ENCODE assay signal across 7 cellular contexts in the genomic region with DNA sequence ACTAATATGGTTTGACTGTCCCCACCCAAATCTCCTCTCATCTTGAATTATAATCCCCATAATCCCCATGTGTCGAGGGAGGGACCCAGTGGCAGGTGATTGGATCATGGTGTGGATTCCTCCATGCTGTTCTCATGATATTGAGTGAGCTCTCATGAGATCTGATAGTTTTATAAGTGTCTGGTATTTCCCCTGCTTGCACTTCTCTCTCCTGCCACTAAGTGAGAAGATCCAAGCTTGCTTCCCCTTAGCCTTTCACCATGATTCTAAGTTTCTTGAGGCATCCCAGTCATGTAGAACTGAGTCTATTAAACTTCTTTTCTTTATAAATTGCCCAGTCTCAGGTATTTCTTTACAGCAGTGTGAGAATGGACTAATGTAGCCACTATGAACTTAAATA. TPM values are rescaled to one million over a fixed set of nuclear protein-coding genes. Genes with fewer than 3 reads are reported as not detected.
"Had no signal": no experiment of that assay in that cellular context is flagged by ENCODE, and none has a peak within 500 bp of the region (broad histone marks: within the 10 kb centered on the region; RNA-seq: fewer than 3 reads in every experiment).

No MANE protein-coding gene starts in this region.

RNA-seq across cellular contexts. Expression of a gene that starts 9.8 kb away (rescaled TPM):
- total RNA-seq: activated CD8-positive, alpha-beta memory T cell treated with anti-CD3 and anti-CD28 coated beads, Interleukin-2, amount 10 ng/mL, durations not matched to agents 7 days and 5 days; activated T-helper 1 cell treated with anti-CD3 and anti-CD28 coated beads, Interleukin-12 subunit alpha, Interleukin-12 subunit beta, Interleukin-2, Interleukin-4 antibody, amounts not matched to agents 30 ng/mL and 10 ng/mL and 1 ng/mL, durations not matched to agents 14 hours and 24 hours and 36 hours; aorta; cerebellum; Right ventricle myocardium superior; SJCRH30; T-helper 1 cell treated with Interleukin-12 subunit alpha and Interleukin-12 subunit beta and Interleukin-4 antibody, amounts not matched to agents 30 ng/mL and 1 ng/mL, for 36 hours had no signal
